9 cellular contexts compared by ENCODE assay signal in genomic region chrX:2689773-2690666, GRCh38. TPM values are rescaled to one million over a fixed set of nuclear protein-coding genes. Genes with fewer than 3 reads are reported as not detected.
A peak's percentile ranks its signal among the peaks of the same experiment; 100 is the strongest.
DNase-seq lines count a peak whose midpoint lies in the region; ATAC-seq, FAIRE-seq and TF ChIP-seq lines count a peak whose summit lies in the region.
"Had no signal": no experiment of that assay in that cellular context is flagged by ENCODE, and none has a peak within 500 bp of the region (broad histone marks: within the 10 kb centered on the region; RNA-seq: fewer than 3 reads in every experiment).

No MANE protein-coding gene starts in this region.

- H3K4me2 ChIP-seq in A549: peak overlapping the region; percentile 83
- H3K4me2 ChIP-seq in HCT116 (ENCODE audit: low read length): peak overlapping the region; percentile 89

- DNase-seq in A549 (ENCODE audit: low read depth in 1 of 2, low spot score in 1 of 2): no peak
- no peak for DNase-seq in HCT116 (ENCODE audit: low read depth, low spot score)
- DNase-seq in coronary artery (ENCODE audit: low spot score): no peak
- no peak for DNase-seq in natural killer cell
- DNase-seq in ureter (ENCODE audit: low spot score): no peak
- DNase-seq: NCI-H2029 had no signal

- H3K4me1 Mint-ChIP-seq in natural killer cell: peaks cover 29 to 32% of the 10 kb centered on the region in 2 donors

- POLR2A ChIA-PET in A549 (lab: Yijun Ruan, JAX): no interaction called here
- POLR2A ChIA-PET in HCT116 (lab: Charles Lee): no interaction called here

- no peak overlapping the region for H3K9ac ChIP-seq in HCT116 (ENCODE audit: low read length)

- H3K4me1 ChIP-seq in A549 (peaks cover 15% of the 10 kb centered on the region; the same call in 2 of the 3 replicates), HCT116 (ENCODE audit: control insufficient read depth in 1 of 2, insufficient read depth in 2 of 2, low read length in 2 of 2) (peaks cover 0 to 16% of the 10 kb centered on the region in 2 experiments; a peak in 2 of 4 replicates)

- H3K9me2 ChIP-seq in HCT116 (ENCODE audit: insufficient read depth): no peaks in the 10 kb centered on the region

- RAD21 ChIA-PET in HCT116 (lab: Charles Lee; ENCODE audit: low non-redundant PET in 1 of 2, low total read pairs in 2 of 2, uncharacterized antibody in 2 of 2, unreplicated experiment in 2 of 2): no interaction called here

- H3K27ac ChIP-seq in A549 (peak overlapping the region; percentile 85 to 94; a peak in 5 of 6 replicates), HCT116 (ENCODE audit: low read depth, low read length) (no peak overlapping the region), coronary artery (peak overlapping the region; percentile 80 to 85)

- WGBS in A549 (ENCODE audit: missing lambda C conversion rate): 90% methylated on average over 35 of the region's 37 CpGs

- no peak for TF ChIP-seq CTCF in A549 (IDR thresholded peaks at IDR 0.05)
- no peak for TF ChIP-seq CTCF in HCT116 (IDR thresholded peaks at IDR 0.05 in 2 of 3, conservative IDR thresholded peaks at IDR 0.05 in 1 of 3; ENCODE audit: borderline replicate concordance in 1 of 3, insufficient read depth in 1 of 3, low read depth in 2 of 3, low read length in 2 of 3)
- TF ChIP-seq CTCF in coronary artery (IDR thresholded peaks at IDR 0.05): no peak
- no peak for TF ChIP-seq CTCF in natural killer cell (IDR thresholded peaks at IDR 0.05)

- no peak overlapping the region for H2AFZ ChIP-seq in HCT116 (ENCODE audit: low read depth, low read length, poor library complexity, severe bottlenecking)

- no TSS peak for BruUV-seq in HCT116 (replicated peaks; lab: Mats Ljungman, UMichigan)

- CTCF ChIA-PET in A549 (lab: Yijun Ruan, JAX) (no interaction called here), HCT116 (lab: Charles Lee) (no interaction called here)

- TF ChIP-seq RAD21 in A549 (conservative IDR thresholded peaks at IDR 0.05 in 1 of 2, IDR thresholded peaks at IDR 0.05 in 1 of 2): no peak
- TF ChIP-seq RAD21 in HCT116 (IDR thresholded peaks at IDR 0.05; ENCODE audit: low read depth): no peak

- intact Hi-C loops in HCT116 (cut with micrococcal nuclease) (no loop called here), natural killer cell (cut with micrococcal nuclease) (loop anchor here (10.0 kb wide), 2 partner anchors 1095 to 1225 kb away; partner anchors contain the start of gene AKAP17A)

- FAIRE-seq in A549 (lab: Jason Lieb, UNC): no peak

- TF ChIP-seq POLR2A in A549 (IDR thresholded peaks at IDR 0.05; ENCODE audit: low read length) (no peak), HCT116 (IDR thresholded peaks at IDR 0.05; ENCODE audit: borderline replicate concordance, extremely low read depth, insufficient read depth, insufficient read length) (no peak)

- H3K27me3 ChIP-seq in HCT116 (ENCODE audit: insufficient read depth, low read length): no peaks in the 10 kb centered on the region

- H3K9me3 ChIP-seq in A549 (no peaks in the 10 kb centered on the region), HCT116 (ENCODE audit: control insufficient read depth in 1 of 2, insufficient read depth in 1 of 2, low read depth in 1 of 2, low read length in 2 of 2) (no peaks in the 10 kb centered on the region)

- peak overlapping the region; percentile 82 for H3K4me3 ChIP-seq in A549
- H3K4me3 ChIP-seq in HCT116 (replicated peaks in 1 of 2; ENCODE audit: low read depth in 1 of 2, low read length in 2 of 2): peak overlapping the region in 1 of 2 experiments; percentile 75; a peak in 1 of 4 replicates
- peak overlapping the region; percentile 90 for H3K4me3 ChIP-seq in coronary artery

- H4K20me1 ChIP-seq in HCT116 (ENCODE audit: insufficient read depth): no peaks in the 10 kb centered on the region

- no peaks in the 10 kb centered on the region for H3K36me3 Mint-ChIP-seq in natural killer cell

- H3K36me3 ChIP-seq in HCT116 (ENCODE audit: control insufficient read depth in 1 of 2, insufficient read depth in 2 of 2, low read length in 2 of 2): no peaks in the 10 kb centered on the region

- H3K4me3 Mint-ChIP-seq in natural killer cell: peak overlapping the region; percentile 70

- peaks cover 29% of the 10 kb centered on the region for H3K79me2 ChIP-seq in HCT116 (ENCODE audit: insufficient read depth, low read length)

- no peak for TF ChIP-seq EP300 in A549 (IDR thresholded peaks at IDR 0.05)

- ATAC-seq in A549 (no peak), HCT116 (no peak), natural killer cell (no peak), GM18519 (IDR thresholded peaks at IDR 0.05; ENCODE audit: low FRiP score, unreplicated experiment) (no peak), HG03378 (IDR thresholded peaks at IDR 0.05; ENCODE audit: unreplicated experiment) (no peak), GM18858 (IDR thresholded peaks at IDR 0.05; ENCODE audit: unreplicated experiment) (no peak)

- no peaks in the 10 kb centered on the region for H3K27me3 Mint-ChIP-seq in natural killer cell (ENCODE audit: low read depth in 2 of 2)

- H3K9me3 Mint-ChIP-seq in natural killer cell: no peaks in the 10 kb centered on the region

- H3K27ac Mint-ChIP-seq in natural killer cell: peak overlapping the region; percentile 67 to 88

TF ChIP-seq in A549, 52 proteins besides CTCF, POLR2A, EP300 and RAD21 (continues in another document):
- no peak for TF ChIP-seq HOXB13 (CRISPR knock-in tag; IDR thresholded peaks at IDR 0.05; ENCODE audit: low read depth)
- TF ChIP-seq NFE2L2 (conservative IDR thresholded peaks at IDR 0.05; ENCODE audit: low read length): no peak
- no peak for TF ChIP-seq CEBPB (IDR thresholded peaks at IDR 0.05)
- TF ChIP-seq HEYL (CRISPR knock-in tag; IDR thresholded peaks at IDR 0.05): no peak
- TF ChIP-seq ZSCAN20 (CRISPR knock-in tag; IDR thresholded peaks at IDR 0.05): no peak
- no peak for TF ChIP-seq PBX3 (IDR thresholded peaks at IDR 0.05)
- TF ChIP-seq TFCP2L1 (CRISPR knock-in tag; IDR thresholded peaks at IDR 0.05): no peak
- no peak for TF ChIP-seq CBX8 (IDR thresholded peaks at IDR 0.05)
- no peak for TF ChIP-seq CHD4 (IDR thresholded peaks at IDR 0.05; ENCODE audit: borderline replicate concordance)
- no peak for TF ChIP-seq ESRRA (IDR thresholded peaks at IDR 0.05; ENCODE audit: borderline replicate concordance, low read length)
- no peak for TF ChIP-seq HDAC2 (IDR thresholded peaks at IDR 0.05)
- TF ChIP-seq HOXA7 (CRISPR knock-in tag; IDR thresholded peaks at IDR 0.05): no peak
- no peak for TF ChIP-seq MAFK (IDR thresholded peaks at IDR 0.05; ENCODE audit: partially characterized antibody)
- TF ChIP-seq RCOR1 (IDR thresholded peaks at IDR 0.05; ENCODE audit: low read depth, low read length): no peak
- no peak for TF ChIP-seq RARB (CRISPR knock-in tag; IDR thresholded peaks at IDR 0.05)
- TF ChIP-seq POLR2AphosphoS2 (conservative IDR thresholded peaks at IDR 0.05; ENCODE audit: low read length): no peak
- no peak for TF ChIP-seq HOXB5 (CRISPR knock-in tag; IDR thresholded peaks at IDR 0.05)

TF ChIP-seq in HCT116, 20 proteins besides CTCF, POLR2A, EP300 and RAD21:
- TF ChIP-seq YY1 (IDR thresholded peaks at IDR 0.05; ENCODE audit: extremely low read depth, insufficient replicate concordance, low read depth, low read length): no peak
- no peak for TF ChIP-seq SRF (IDR thresholded peaks at IDR 0.05; ENCODE audit: low read depth)
- TF ChIP-seq ATF3 (IDR thresholded peaks at IDR 0.05): no peak
- TF ChIP-seq ZNF274 (IDR thresholded peaks at IDR 0.05; ENCODE audit: low read depth, low read length): no peak
- TF ChIP-seq ZFX (IDR thresholded peaks at IDR 0.05): no peak
- TF ChIP-seq REST (IDR thresholded peaks at IDR 0.05; ENCODE audit: low read depth): no peak
- TF ChIP-seq CEBPB (IDR thresholded peaks at IDR 0.05; ENCODE audit: low read depth): no peak
- no peak for TF ChIP-seq TCF7L2 (IDR thresholded peaks at IDR 0.05; ENCODE audit: borderline replicate concordance, extremely low read depth, insufficient read depth, insufficient read length)

RNA-seq across cellular contexts. Expression of gene CD99, which starts 1.1 kb away (rescaled TPM):
- polyA plus RNA-seq in A549 (2011; rRNA removed) (111 and 136 TPM in 2 replicates), A549 (2017; fragmentation: RNase III; extraction: RNeasy Plus Mini Kit Qiagen cat#74134 plus additional on column Dnase treatment) (172 to 199 TPM (median 176 TPM) in 3 replicates)
- 237 and 240 TPM in 2 replicates for polyA plus RNA-seq in A549 (2012; cell fraction: cytosol; rRNA removed)
- polyA plus RNA-seq in A549 (2012; cell fraction: nucleus; rRNA removed): 129 and 130 TPM in 2 replicates
- polyA minus RNA-seq in A549 (2011; rRNA and poly(A)+ RNA removed): 71.0 and 74.8 TPM in 2 replicates
- total RNA-seq in HCT116 (2021; ENCODE audit: unreplicated experiment) (59.6 TPM), natural killer cell (100 to 1,000 TPM; 312 to 340 (median 333) TPM), ureter (167 TPM)
- polyA plus RNA-seq in HCT116 (2012): 88.4 and 90.1 TPM in 2 replicates
